In the genomic region with DNA sequence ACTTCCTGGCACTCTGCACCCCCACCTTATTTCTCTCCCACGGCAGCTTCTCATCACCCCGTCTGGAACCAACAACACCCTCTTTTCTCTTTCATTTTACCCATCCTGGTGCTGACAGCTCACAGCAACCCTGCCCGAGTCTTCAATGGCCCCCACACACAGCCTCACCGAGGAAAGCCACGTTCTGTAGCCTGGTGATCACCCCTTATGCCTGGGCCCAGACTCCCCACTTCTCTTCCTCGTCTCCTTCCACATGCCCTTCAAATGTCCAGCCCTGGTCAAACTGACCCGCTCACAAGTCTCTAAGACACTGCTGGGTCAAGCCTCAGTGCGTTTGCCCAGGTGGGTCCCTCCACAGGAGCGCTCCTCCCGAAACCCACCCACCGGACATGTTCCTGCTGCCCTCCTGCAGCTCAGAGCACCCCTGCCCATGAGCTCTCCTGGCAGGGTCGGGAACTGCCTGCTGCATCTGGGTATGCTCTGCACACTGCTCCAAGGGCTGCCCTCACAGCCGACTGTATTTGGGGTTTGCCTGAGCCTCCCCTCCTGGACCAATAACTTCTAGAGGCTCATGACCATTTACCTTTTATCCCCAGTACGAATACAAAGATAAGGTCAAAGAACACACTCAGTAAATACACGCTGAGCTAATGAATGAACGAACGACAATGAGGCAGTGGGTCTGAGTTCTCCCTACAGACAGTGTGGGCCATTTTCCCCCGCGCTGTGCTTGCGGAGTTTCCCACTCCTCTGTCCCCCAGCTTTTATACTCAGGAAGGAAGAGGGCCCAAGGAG, we compare ENCODE assay signal across 37 cellular contexts.
A peak's percentile ranks its signal among the peaks of the same experiment; 100 is the strongest.
DNase-seq lines count a peak whose midpoint lies in the region; ATAC-seq, FAIRE-seq and TF ChIP-seq lines count a peak whose summit lies in the region.
"Had no signal": no experiment of that assay in that cellular context is flagged by ENCODE, and none has a peak within 500 bp of the region (broad histone marks: within the 10 kb centered on the region; RNA-seq: fewer than 3 reads in every experiment).

No MANE protein-coding gene starts in this region.

- no peak for TF ChIP-seq CTCF in heart left ventricle (IDR thresholded peaks at IDR 0.05)
- TF ChIP-seq CTCF in nephron (IDR thresholded peaks at IDR 0.05; ENCODE audit: unreplicated experiment in 3 of 3): no peak
- no peak for TF ChIP-seq CTCF in upper lobe of right lung (IDR thresholded peaks at IDR 0.05)
- no peak for TF ChIP-seq CTCF in colonic mucosa (IDR thresholded peaks at IDR 0.05)

- intact Hi-C loops in cardiac septum (cut with DNase I): no loop called here
- intact Hi-C loops in heart left ventricle (cut with DNase I): no loop called here
- intact Hi-C loops in upper lobe of right lung (cut with DNase I): no loop called here
- intact Hi-C loops in colonic mucosa (cut with DNase I): no loop called here

- H3K27ac ChIP-seq in heart left ventricle: no peak overlapping the region
- H3K27ac ChIP-seq in duodenal mucosa (ENCODE audit: low read depth, low read length): peak overlapping the region; percentile 20
- H3K27ac ChIP-seq in upper lobe of right lung: no peak overlapping the region
- H3K27ac ChIP-seq in colonic mucosa: no peak overlapping the region
- H3K27ac ChIP-seq: ovary, testis, VCaP had no signal

- H3K4me3 ChIP-seq in heart left ventricle (no peak overlapping the region), duodenal mucosa (ENCODE audit: low read depth in 1 of 2, low read length in 2 of 2) (no peak overlapping the region), upper lobe of right lung (no peak overlapping the region), colonic mucosa (no peak overlapping the region)
- H3K4me3 ChIP-seq: ovary, testis had no signal

- H3K4me1 ChIP-seq in heart left ventricle (peaks cover 0 to 14% (median 0%) of the 10 kb centered on the region in 12 donors), duodenal mucosa (ENCODE audit: control insufficient read depth in 1 of 2, insufficient read depth in 2 of 2, low read length in 2 of 2) (no peaks in the 10 kb centered on the region), upper lobe of right lung (peaks cover 11% of the 10 kb centered on the region), colonic mucosa (no peaks in the 10 kb centered on the region)
- H3K4me1 ChIP-seq: testis had no signal

- DNase-seq in cardiac septum (ENCODE audit: low spot score) (peak; percentile 61), heart left ventricle (no peak), upper lobe of right lung (peak; percentile 42), HTR-8/SVneo (ENCODE audit: insufficient read length, low spot score) (no peak), colonic mucosa (no peak), DMS 273 (lab: John Stamatoyannopoulos, UW; ENCODE audit: unreplicated experiment) (no peak)
- DNase-seq: activated CD4-positive, alpha-beta T cell treated with anti-CD3 and anti-CD28 coated beads for 4 hours; activated CD8-positive, alpha-beta T cell treated with anti-CD3 and anti-CD28 coated beads, Interleukin-2, amount 10 ng/mL, durations not matched to agents 7 days and 5 days; AML-193; CD4-positive, alpha-beta T cell; cortex of kidney; effector memory CD8-positive, alpha-beta T cell; erythroblast; left ventricle myocardium superior; naive B cell; NCI-H1436; NCI-H2081 treated with DMSO at 0.1 percent for 48 hours; NCI-H226; NCI-H69; PC-3; small intestine; stimulated activated CD4-positive, alpha-beta T cell treated with anti-CD3 and anti-CD28 coated beads, Interleukin-1b, Interleukin-23, amount 100 ng/mL, for 48 hours; stimulated activated naive CD4-positive, alpha-beta T cell treated with Interleukin-2 at 50 U/mL for 16 hours; T-helper 9 cell; testis had no signal

- H3K9me3 Mint-ChIP-seq in nephron: no peaks in the 10 kb centered on the region
- H3K9me3 Mint-ChIP-seq: activated naive CD8-positive, alpha-beta T cell treated with anti-CD3 and anti-CD28 coated beads, Interleukin-2, amount 10 ng/mL, durations not matched to agents 7 days and 5 days; activated T-helper 2 cell treated with anti-CD3 and anti-CD28 coated beads, Interferon-gamma antibody, Interleukin-2, Interleukin-4, amounts not matched to agents 10 μg/mL and 5 μg/mL and 100 μg/mL, durations not matched to agents 14 hours and 24 hours and 36 hours; CD4-positive, alpha-beta T cell; effector memory CD8-positive, alpha-beta T cell; mesothelial cell of epicardium; naive B cell had no signal

- H3K36me3 ChIP-seq in heart left ventricle (no peaks in the 10 kb centered on the region), duodenal mucosa (ENCODE audit: control insufficient read depth in 1 of 2, insufficient read depth in 2 of 2, low read length in 2 of 2) (no peaks in the 10 kb centered on the region), upper lobe of right lung (no peaks in the 10 kb centered on the region), colonic mucosa (no peaks in the 10 kb centered on the region)
- H3K36me3 ChIP-seq: ovary had no signal

- ATAC-seq in heart left ventricle (no peak), upper lobe of right lung (no peak)
- ATAC-seq: activated CD8-positive, alpha-beta T cell treated with anti-CD3 and anti-CD28 coated beads, Interleukin-2, amount 10 ng/mL, durations not matched to agents 7 days and 5 days; effector memory CD8-positive, alpha-beta T cell; left ventricle myocardium superior; PC-3 had no signal

- peaks cover 15% of the 10 kb centered on the region for H3K27me3 Mint-ChIP-seq in nephron (ENCODE audit: low read depth)
- H3K27me3 Mint-ChIP-seq: activated naive CD8-positive, alpha-beta T cell treated with anti-CD3 and anti-CD28 coated beads, Interleukin-2, amount 10 ng/mL, durations not matched to agents 7 days and 5 days; CD4-positive, alpha-beta T cell had no signal

- WGBS in heart left ventricle, 4 donors: 65 to 70% (median 66%) methylated on average over 19 to 20 of the region's 20 CpGs

- FAIRE-seq in HTR-8/SVneo (lab: Jason Lieb, UNC): no peak
- FAIRE-seq: bronchial epithelial cell, D721Med, GM18507, H54, small intestine, urothelium cell line had no signal

- H3K9me3 ChIP-seq in heart left ventricle (no peaks in the 10 kb centered on the region), duodenal mucosa (ENCODE audit: control insufficient read depth in 1 of 2, low read length in 2 of 2) (no peaks in the 10 kb centered on the region), upper lobe of right lung (no peaks in the 10 kb centered on the region), colonic mucosa (no peaks in the 10 kb centered on the region)
- H3K9me3 ChIP-seq: ovary, testis had no signal

- H3K36me3 Mint-ChIP-seq in nephron (ENCODE audit: low read depth): no peaks in the 10 kb centered on the region
- H3K36me3 Mint-ChIP-seq: activated naive CD8-positive, alpha-beta T cell treated with anti-CD3 and anti-CD28 coated beads, Interleukin-2, amount 10 ng/mL, durations not matched to agents 7 days and 5 days; mesothelial cell of epicardium; naive B cell had no signal

- peak overlapping the region; percentile 23 to 67 (median 65) for H3K27ac Mint-ChIP-seq in nephron
- H3K27ac Mint-ChIP-seq: activated CD8-positive, alpha-beta T cell treated with anti-CD3 and anti-CD28 coated beads, Interleukin-2, amount 10 ng/mL, durations not matched to agents 7 days and 5 days; activated naive CD8-positive, alpha-beta T cell treated with anti-CD3 and anti-CD28 coated beads, Interleukin-2, amount 10 ng/mL, durations not matched to agents 7 days and 5 days; activated T-helper 2 cell treated with anti-CD3 and anti-CD28 coated beads, Interferon-gamma antibody, Interleukin-2, Interleukin-4, amounts not matched to agents 10 μg/mL and 5 μg/mL and 100 μg/mL, durations not matched to agents 14 hours and 24 hours and 36 hours; CD4-positive, alpha-beta T cell; effector memory CD8-positive, alpha-beta T cell; mesothelial cell of epicardium; naive B cell had no signal

- peak overlapping the region in 1 of 3 experiments; percentile 15 for H3K4me3 Mint-ChIP-seq in nephron
- H3K4me3 Mint-ChIP-seq: activated CD8-positive, alpha-beta T cell treated with anti-CD3 and anti-CD28 coated beads, Interleukin-2, amount 10 ng/mL, durations not matched to agents 7 days and 5 days; activated naive CD8-positive, alpha-beta T cell treated with anti-CD3 and anti-CD28 coated beads, Interleukin-2, amount 10 ng/mL, durations not matched to agents 7 days and 5 days; CD4-positive, alpha-beta T cell; effector memory CD8-positive, alpha-beta T cell; mesothelial cell of epicardium; naive B cell had no signal

- peaks cover 87% of the 10 kb centered on the region for H3K4me1 Mint-ChIP-seq in nephron
- H3K4me1 Mint-ChIP-seq: activated naive CD8-positive, alpha-beta T cell treated with anti-CD3 and anti-CD28 coated beads, Interleukin-2, amount 10 ng/mL, durations not matched to agents 7 days and 5 days had no signal

- H3K9ac ChIP-seq in duodenal mucosa (ENCODE audit: low read depth in 1 of 2, low read length in 2 of 2) (no peak overlapping the region), colonic mucosa (ENCODE audit: low read depth in 2 of 2, low read length in 2 of 2) (no peak overlapping the region)

- no peak for TF ChIP-seq POLR2A in heart left ventricle (IDR thresholded peaks at IDR 0.05)

- H3K27me3 ChIP-seq in heart left ventricle (peaks cover 0 to 45% (median 4%) of the 10 kb centered on the region in 9 donors), duodenal mucosa (ENCODE audit: control insufficient read depth in 1 of 2, insufficient read depth in 2 of 2, low read length in 2 of 2) (no peaks in the 10 kb centered on the region), upper lobe of right lung (no peaks in the 10 kb centered on the region), colonic mucosa (no peaks in the 10 kb centered on the region)
- H3K27me3 ChIP-seq: ovary, testis had no signal

Comparison
In these comparisons a context has a peak if more than half of its experiments do, and no peak if none do; other contexts are left out.
1. DNase-seq: peak in cardiac septum (single experiment) and upper lobe of right lung (single experiment); none in heart left ventricle (0 of 5), HTR-8/SVneo (single experiment), colonic mucosa (single experiment) and DMS 273 (single experiment).